30 cellular contexts compared by ENCODE assay signal in genomic region chr16:58738672-58739296, GRCh38.
"Had no signal": no experiment of that assay in that cellular context is flagged by ENCODE, and none has a peak within 500 bp of the region (broad histone marks: within the 10 kb centered on the region; RNA-seq: fewer than 3 reads in every experiment).

No MANE protein-coding gene starts in this region.

- H3K4me3 ChIP-seq: adrenal gland, body of pancreas, esophagus muscularis mucosa, gastrocnemius medialis, heart right ventricle had no signal

- H3K9me3 ChIP-seq: adrenal gland, body of pancreas, esophagus muscularis mucosa, gastrocnemius medialis, heart right ventricle had no signal

- H3K36me3 ChIP-seq: adrenal gland, esophagus muscularis mucosa, gastrocnemius medialis, heart right ventricle had no signal

- ATAC-seq: activated CD4-positive, alpha-beta T cell treated with anti-CD3 and anti-CD28 coated beads for 36 hours; activated CD8-positive, alpha-beta memory T cell treated with anti-CD3 and anti-CD28 coated beads, Interleukin-2, amount 10 ng/mL, durations not matched to agents 7 days and 5 days; activated CD8-positive, alpha-beta T cell treated with anti-CD3 and anti-CD28 coated beads, Interleukin-2, amount 10 ng/mL, durations not matched to agents 7 days and 5 days; activated naive CD8-positive, alpha-beta T cell treated with anti-CD3 and anti-CD28 coated beads, Interleukin-2, amount 50 U/mL, for 24 hours; body of pancreas; effector memory CD8-positive, alpha-beta T cell; foreskin keratinocyte; gastrocnemius medialis; heart right ventricle had no signal

- FAIRE-seq: colon had no signal

- H3K27ac ChIP-seq: adrenal gland, body of pancreas, esophagus muscularis mucosa, foreskin keratinocyte, gastrocnemius medialis, heart right ventricle had no signal

- H3K27me3 ChIP-seq: adrenal gland, body of pancreas, esophagus muscularis mucosa, foreskin keratinocyte, gastrocnemius medialis, heart right ventricle had no signal

- H3K4me1 ChIP-seq: adrenal gland, body of pancreas had no signal

- DNase-seq: activated CD4-positive, alpha-beta memory T cell treated with anti-CD3 and anti-CD28 coated beads for 36 hours; activated CD4-positive, alpha-beta T cell treated with anti-CD3 and anti-CD28 coated beads for 36 hours; activated CD4-positive, alpha-beta T cell treated with anti-CD3 and anti-CD28 coated beads, Interleukin-2, amount 10 ng/mL, durations not matched to agents 24 days and 14 days; activated CD4-positive, CD25-positive, alpha-beta regulatory T cell; activated CD4-positive, CD25-positive, alpha-beta regulatory T cell treated with anti-CD3 and anti-CD28 coated beads, Interleukin-2, amount 50 U/mL, for 72 hours; activated CD8-positive, alpha-beta memory T cell treated with anti-CD3 and anti-CD28 coated beads, Interleukin-2, amount 10 ng/mL, durations not matched to agents 7 days and 5 days; activated CD8-positive, alpha-beta memory T cell treated with anti-CD3 and anti-CD28 coated beads, Interleukin-2, amount 50 U/mL, for 4 hours; activated CD8-positive, alpha-beta T cell treated with anti-CD3 and anti-CD28 coated beads, Interleukin-2, amount 10 ng/mL, durations not matched to agents 7 days and 5 days; activated effector memory CD4-positive, alpha-beta T cell treated with anti-CD3 and anti-CD28 coated beads, Interleukin-2, amount 50 U/mL, for 16 hours; activated naive CD4-positive, alpha-beta T cell treated with anti-CD3 and anti-CD28 coated beads for 36 hours; activated naive CD8-positive, alpha-beta T cell treated with anti-CD3 and anti-CD28 coated beads for 36 hours; activated naive CD8-positive, alpha-beta T cell treated with anti-CD3 and anti-CD28 coated beads, Interleukin-2, amount 50 U/mL, for 24 hours; activated T-cell treated with anti-CD3 and anti-CD28 coated beads, Interleukin-2, amount 50 U/mL, for 1 hour; activated T-cell treated with anti-CD3 and anti-CD28 coated beads, Interleukin-2, amount 50 U/mL, for 48 hours; adrenal gland; amygdala; aorta; body of pancreas; caudate nucleus; cortex of kidney; dermis blood vessel endothelial cell; effector CD4-positive, alpha-beta T cell; effector memory CD8-positive, alpha-beta T cell; erythroblast; foreskin keratinocyte; gastrocnemius medialis; heart right ventricle; T-helper 2 cell had no signal
